In genomic region chr1:48249868-48250267, GRCh38 we compare ENCODE assay signal across 1 cellular context.
A peak's percentile ranks its signal among the peaks of the same experiment; 100 is the strongest.
TF ChIP-seq lines count a peak whose summit lies in the region.

No MANE protein-coding gene starts in this region.

TF ChIP-seq in HepG2, 621 proteins besides CTCF, POLR2A, EP300 and RAD21 (continued from another document):
- TF ChIP-seq TEF (CRISPR knock-in tag; IDR thresholded peaks at IDR 0.05) = no peak
- TF ChIP-seq ZNF576 (CRISPR knock-in tag; IDR thresholded peaks at IDR 0.05) = no peak
- TF ChIP-seq GMEB1 (CRISPR knock-in tag; IDR thresholded peaks at IDR 0.05; ENCODE audit: borderline replicate concordance) = no peak
- TF ChIP-seq ARNTL (CRISPR knock-in tag; IDR thresholded peaks at IDR 0.05) = no peak
- no peak for TF ChIP-seq MNT (IDR thresholded peaks at IDR 0.05)
- peak; percentile 73 for TF ChIP-seq RBM22 (optimal IDR thresholded peaks at IDR 0.05; ENCODE audit: low read length)
- TF ChIP-seq DNMT1 (CRISPR knock-in tag; IDR thresholded peaks at IDR 0.05) = no peak
- TF ChIP-seq ZEB1 (IDR thresholded peaks at IDR 0.05; ENCODE audit: insufficient replicate concordance, low read depth) = peak; percentile 80
- TF ChIP-seq ZNF331 (CRISPR knock-in tag; IDR thresholded peaks at IDR 0.05) = no peak
- TF ChIP-seq HBP1 (CRISPR knock-in tag; IDR thresholded peaks at IDR 0.05; ENCODE audit: low read depth) = no peak
- no peak for TF ChIP-seq SRY (CRISPR knock-in tag; IDR thresholded peaks at IDR 0.05)
